Comparison of ENCODE assay signal across 11 cellular contexts in genomic region chr9:89880161-89880560, GRCh38.
"Had no signal": no experiment of that assay in that cellular context is flagged by ENCODE, and none has a peak within 500 bp of the region (broad histone marks: within the 10 kb centered on the region; RNA-seq: fewer than 3 reads in every experiment).

No MANE protein-coding gene starts in this region.

- H3K27ac Mint-ChIP-seq: activated CD8-positive, alpha-beta T cell treated with anti-CD3 and anti-CD28 coated beads, Interleukin-2, amount 10 ng/mL, durations not matched to agents 7 days and 5 days; activated naive CD8-positive, alpha-beta T cell; neural progenitor cell; stimulated activated effector memory CD8-positive, alpha-beta T cell treated with anti-CD3 and anti-CD28 coated beads, Interleukin-12 subunit alpha, Interleukin-12 subunit beta, amount 100 ng/mL, for 72 hours; T-helper 2 cell treated with Interferon-gamma antibody and Interleukin-4, amounts not matched to agents 5 μg/mL and 100 μg/mL, for 36 hours had no signal

- H3K27me3 ChIP-seq: brain microvascular endothelial cell, esophagus squamous epithelium, neural progenitor cell, SJCRH30 had no signal

- DNase-seq: activated gamma-delta T cell, brain microvascular endothelial cell, esophagus squamous epithelium, SJCRH30, small intestine had no signal

- H3K4me3 Mint-ChIP-seq: activated CD8-positive, alpha-beta T cell treated with anti-CD3 and anti-CD28 coated beads, Interleukin-2, amount 10 ng/mL, durations not matched to agents 7 days and 5 days; activated naive CD8-positive, alpha-beta T cell; neural progenitor cell; stimulated activated effector memory CD8-positive, alpha-beta T cell treated with anti-CD3 and anti-CD28 coated beads, Interleukin-12 subunit alpha, Interleukin-12 subunit beta, amount 100 ng/mL, for 72 hours; T-helper 2 cell treated with Interferon-gamma antibody and Interleukin-4, amounts not matched to agents 5 μg/mL and 100 μg/mL, for 36 hours had no signal

- H3K9ac ChIP-seq: neural progenitor cell, parathyroid adenoma had no signal

- H3K27me3 Mint-ChIP-seq: activated naive CD8-positive, alpha-beta T cell had no signal

- H3K9me3 ChIP-seq: esophagus squamous epithelium, SJCRH30 had no signal

- H3K4me3 ChIP-seq: esophagus squamous epithelium, neural progenitor cell, SJCRH30 had no signal

- H3K4me1 ChIP-seq: neural progenitor cell had no signal

- H3K4me1 Mint-ChIP-seq: stimulated activated effector memory CD8-positive, alpha-beta T cell treated with anti-CD3 and anti-CD28 coated beads, Interleukin-12 subunit alpha, Interleukin-12 subunit beta, amount 100 ng/mL, for 72 hours had no signal

- H3K36me3 ChIP-seq: brain microvascular endothelial cell, esophagus squamous epithelium, neural progenitor cell, SJCRH30 had no signal

- H3K36me3 Mint-ChIP-seq: activated naive CD8-positive, alpha-beta T cell; neural progenitor cell; stimulated activated effector memory CD8-positive, alpha-beta T cell treated with anti-CD3 and anti-CD28 coated beads, Interleukin-12 subunit alpha, Interleukin-12 subunit beta, amount 100 ng/mL, for 72 hours had no signal

- H3K9me3 Mint-ChIP-seq: neural progenitor cell; stimulated activated effector memory CD8-positive, alpha-beta T cell treated with anti-CD3 and anti-CD28 coated beads, Interleukin-12 subunit alpha, Interleukin-12 subunit beta, amount 100 ng/mL, for 72 hours; T-helper 2 cell treated with Interferon-gamma antibody and Interleukin-4, amounts not matched to agents 5 μg/mL and 100 μg/mL, for 36 hours had no signal

- ATAC-seq: activated CD8-positive, alpha-beta T cell treated with anti-CD3 and anti-CD28 coated beads, Interleukin-2, amount 10 ng/mL, durations not matched to agents 7 days and 5 days; stimulated activated effector memory CD8-positive, alpha-beta T cell treated with anti-CD3 and anti-CD28 coated beads, Interleukin-12 subunit alpha, Interleukin-12 subunit beta, amount 100 ng/mL, for 72 hours had no signal

- H3K27ac ChIP-seq: brain microvascular endothelial cell, neural progenitor cell, parathyroid adenoma, SJCRH30 had no signal

- H3K4me2 ChIP-seq: neural progenitor cell had no signal
